In genomic region chr1:93667642-93668041, GRCh38 we compare ENCODE assay signal across 26 cellular contexts. TPM values are rescaled to one million over a fixed set of nuclear protein-coding genes. Genes with fewer than 3 reads are reported as not detected.
DNase-seq lines count a peak whose midpoint lies in the region; ATAC-seq and TF ChIP-seq lines count a peak whose summit lies in the region.
"Had no signal": no experiment of that assay in that cellular context is flagged by ENCODE, and none has a peak within 500 bp of the region (broad histone marks: within the 10 kb centered on the region; RNA-seq: fewer than 3 reads in every experiment).

No MANE protein-coding gene starts in this region.

- H2AFZ ChIP-seq in SK-N-SH (ENCODE audit: low read depth) = no peak overlapping the region

- DNase-seq in SK-N-SH (no peak), mesendoderm (peak; percentile 98), SK-N-DZ (ENCODE audit: low spot score) (no peak), foreskin melanocyte (no peak), midbrain (lab: John Stamatoyannopoulos, UW) (no peak)
- DNase-seq in stimulated activated naive B cell treated with anti-CD40 and anti-IgM and Interleukin-4, amounts not matched to agents 10 μg/mL and 1 μg/mL and 100 μg/mL, for 72 hours = no peak
- DNase-seq: 8988T; activated CD4-positive, alpha-beta T cell treated with anti-CD3 and anti-CD28 coated beads, Interleukin-2, amount 50 U/mL, for 4 hours; activated naive CD8-positive, alpha-beta T cell treated with anti-CD3 and anti-CD28 coated beads for 36 hours; COR-L47; DND-41; effector CD4-positive, alpha-beta T cell; left cardiac atrium; MG63; NCI-H1436 treated with DMSO at 0.1 percent for 48 hours; NCI-H524 treated with DMSO at 0.1 percent for 48 hours; SHP77; small intestine; stimulated activated CD4-positive, alpha-beta T cell treated with anti-CD3 and anti-CD28 coated beads, Interleukin-4, amount 100 ng/mL, for 24 hours; transverse colon had no signal

- H3K4me3 Mint-ChIP-seq in stimulated activated naive B cell treated with anti-CD40 and anti-IgM and Interleukin-4, amounts not matched to agents 10 μg/mL and 1 μg/mL and 100 μg/mL, for 72 hours = no peak overlapping the region
- H3K4me3 Mint-ChIP-seq: activated naive CD8-positive, alpha-beta T cell treated with anti-CD3 and anti-CD28 coated beads for 36 hours; stimulated activated naive CD8-positive, alpha-beta T cell treated with anti-CD3 and anti-CD28 coated beads, Interleukin-15, Interleukin-2, amounts not matched to agents 100 ng/mL and 50 ng/mL, for 24 hours; T-helper 1 cell treated with Interleukin-12 subunit alpha and Interleukin-12 subunit beta and Interleukin-4 antibody, amounts not matched to agents 30 μg/mL and 1 μg/mL, for 36 hours had no signal

- H3K9ac ChIP-seq in SK-N-SH (no peak overlapping the region), mesendoderm (ENCODE audit: low read length) (peak overlapping the region; percentile 15)

- peaks cover 91% of the 10 kb centered on the region for H3K79me2 ChIP-seq in SK-N-SH (ENCODE audit: insufficient read depth)
- H3K79me2 ChIP-seq in mesendoderm (ENCODE audit: control insufficient read depth, insufficient read depth, low read length) = peaks cover 46% of the 10 kb centered on the region

- POLR2A ChIA-PET in SK-N-SH (lab: Yijun Ruan, JAX) = no interaction called here

- peaks cover 81% of the 10 kb centered on the region for H4K20me1 ChIP-seq in SK-N-SH (ENCODE audit: insufficient read depth)

- no peak overlapping the region for H3K4me2 ChIP-seq in SK-N-SH
- no peak overlapping the region for H3K4me2 ChIP-seq in mesendoderm (ENCODE audit: low read length)

- TF ChIP-seq RAD21 in SK-N-SH (IDR thresholded peaks at IDR 0.05; ENCODE audit: low read length) = no peak

- 96% methylated on average over 4 of the region's 4 CpGs for WGBS in SK-N-SH (ENCODE audit: low lambda C conversion rate)
- no CpG with 5 or more reads among the region's 4 CpGs for WGBS in mesendoderm (ENCODE audit: extremely low coverage, insufficient coverage, low lambda C conversion rate)

- H3K4me3 ChIP-seq in SK-N-SH (ENCODE audit: low read depth in 2 of 2, low read length in 1 of 2) (no peak overlapping the region), mesendoderm (ENCODE audit: low read length) (no peak overlapping the region)
- H3K4me3 ChIP-seq: HAP-1, MG63, prostate gland, transverse colon had no signal

- H4K8ac ChIP-seq in mesendoderm (ENCODE audit: low read depth, low read length) = no peak overlapping the region

- H3K36me3 Mint-ChIP-seq in stimulated activated naive B cell treated with anti-CD40 and anti-IgM and Interleukin-4, amounts not matched to agents 10 μg/mL and 1 μg/mL and 100 μg/mL, for 72 hours = peaks cover 60 to 82% of the 10 kb centered on the region in 2 donors
- H3K36me3 Mint-ChIP-seq: activated naive CD8-positive, alpha-beta T cell treated with anti-CD3 and anti-CD28 coated beads for 36 hours had no signal

- no peak overlapping the region for H2AK5ac ChIP-seq in mesendoderm (ENCODE audit: low read length)

- H3K36me3 ChIP-seq in SK-N-SH (replicated peaks in 1 of 2; ENCODE audit: control insufficient read depth in 1 of 2, insufficient read depth in 2 of 2, low read length in 1 of 2) = peaks cover 16 to 58% of the 10 kb centered on the region in 2 experiments
- peaks cover 4% of the 10 kb centered on the region for H3K36me3 ChIP-seq in mesendoderm (ENCODE audit: control insufficient read depth, insufficient read depth, low read length)
- H3K36me3 ChIP-seq: HAP-1, prostate gland, transverse colon had no signal

- peaks cover 23% of the 10 kb centered on the region for H3K79me1 ChIP-seq in mesendoderm (ENCODE audit: low read length)

- no peak overlapping the region for H3K23ac ChIP-seq in mesendoderm (ENCODE audit: low read length)

- H2BK120ac ChIP-seq in mesendoderm (ENCODE audit: low read depth, low read length) = no peak overlapping the region

- H3K27ac Mint-ChIP-seq in stimulated activated naive B cell treated with anti-CD40 and anti-IgM and Interleukin-4, amounts not matched to agents 10 μg/mL and 1 μg/mL and 100 μg/mL, for 72 hours = peak overlapping the region; percentile 42
- H3K27ac Mint-ChIP-seq: activated naive CD8-positive, alpha-beta T cell treated with anti-CD3 and anti-CD28 coated beads for 36 hours; stimulated activated naive CD8-positive, alpha-beta T cell treated with anti-CD3 and anti-CD28 coated beads, Interleukin-15, Interleukin-2, amounts not matched to agents 100 ng/mL and 50 ng/mL, for 24 hours; T-helper 1 cell treated with Interleukin-12 subunit alpha and Interleukin-12 subunit beta and Interleukin-4 antibody, amounts not matched to agents 30 μg/mL and 1 μg/mL, for 36 hours had no signal

- no peaks in the 10 kb centered on the region for H3K27me3 ChIP-seq in SK-N-SH (ENCODE audit: insufficient read depth)
- no peaks in the 10 kb centered on the region for H3K27me3 ChIP-seq in mesendoderm (ENCODE audit: insufficient read depth, low read length, poor library complexity)
- H3K27me3 ChIP-seq: MG63, transverse colon had no signal

- H2BK15ac ChIP-seq in mesendoderm (replicated peaks; ENCODE audit: low read depth) = no peak overlapping the region

- no peaks in the 10 kb centered on the region for H3K9me3 Mint-ChIP-seq in stimulated activated naive B cell treated with anti-CD40 and anti-IgM and Interleukin-4, amounts not matched to agents 10 μg/mL and 1 μg/mL and 100 μg/mL, for 72 hours
- H3K9me3 Mint-ChIP-seq: activated naive CD8-positive, alpha-beta T cell treated with anti-CD3 and anti-CD28 coated beads for 36 hours; stimulated activated naive CD8-positive, alpha-beta T cell treated with anti-CD3 and anti-CD28 coated beads, Interleukin-15, Interleukin-2, amounts not matched to agents 100 ng/mL and 50 ng/mL, for 24 hours; T-helper 1 cell treated with Interleukin-12 subunit alpha and Interleukin-12 subunit beta and Interleukin-4 antibody, amounts not matched to agents 30 μg/mL and 1 μg/mL, for 36 hours had no signal

- no peaks in the 10 kb centered on the region for H3K27me3 Mint-ChIP-seq in stimulated activated naive B cell treated with anti-CD40 and anti-IgM and Interleukin-4, amounts not matched to agents 10 μg/mL and 1 μg/mL and 100 μg/mL, for 72 hours
- H3K27me3 Mint-ChIP-seq: activated naive CD8-positive, alpha-beta T cell treated with anti-CD3 and anti-CD28 coated beads for 36 hours; stimulated activated naive CD8-positive, alpha-beta T cell treated with anti-CD3 and anti-CD28 coated beads, Interleukin-15, Interleukin-2, amounts not matched to agents 100 ng/mL and 50 ng/mL, for 24 hours had no signal

- no peak for ATAC-seq in SK-N-SH treated with all-trans-retinoic acid at 6 μM for 48 hours
- ATAC-seq in stimulated activated naive B cell treated with anti-CD40 and anti-IgM and Interleukin-4, amounts not matched to agents 10 μg/mL and 1 μg/mL and 100 μg/mL, for 72 hours (replicated peaks) = no peak
- ATAC-seq: left cardiac atrium had no signal

- H3K4ac ChIP-seq in mesendoderm (ENCODE audit: low read depth, low read length) = peak overlapping the region; percentile 2

- TF ChIP-seq CTCF in SK-N-SH (IDR thresholded peaks at IDR 0.05) = no peak
- no peak for TF ChIP-seq CTCF in VCaP (conservative IDR thresholded peaks at IDR 0.05)

- no peaks in the 10 kb centered on the region for H3K9me3 ChIP-seq in SK-N-SH
- H3K9me3 ChIP-seq: HAP-1, MG63, prostate gland, transverse colon had no signal

- H3K9me2 ChIP-seq in SK-N-SH = no peaks in the 10 kb centered on the region

- H3K18ac ChIP-seq in mesendoderm (ENCODE audit: low read length) = peak overlapping the region; percentile 78

- H3K4me1 ChIP-seq in SK-N-SH (ENCODE audit: control insufficient read depth in 1 of 2, insufficient read depth in 2 of 2, low read depth in 1 of 2, low read length in 1 of 2) = peaks cover 74 to 81% of the 10 kb centered on the region in 2 experiments
- peaks cover 40% of the 10 kb centered on the region for H3K4me1 ChIP-seq in mesendoderm (ENCODE audit: control insufficient read depth, low read depth, low read length)
- H3K4me1 ChIP-seq: HAP-1 had no signal

- H3K4me1 Mint-ChIP-seq in stimulated activated naive B cell treated with anti-CD40 and anti-IgM and Interleukin-4, amounts not matched to agents 10 μg/mL and 1 μg/mL and 100 μg/mL, for 72 hours = peaks cover 23 to 42% of the 10 kb centered on the region in 2 donors
- H3K4me1 Mint-ChIP-seq: activated naive CD8-positive, alpha-beta T cell treated with anti-CD3 and anti-CD28 coated beads for 36 hours had no signal

- no peak overlapping the region for H4K5ac ChIP-seq in mesendoderm (ENCODE audit: low read length)

- CTCF ChIA-PET in SK-N-SH (lab: Yijun Ruan, JAX) = interaction anchor here (0.9 to 9.3 kb wide), 7 partner anchors 10 to 179 kb away, joined by 3 to 56 read pairs (median 5); partner anchors contain the start of gene BCAR3

- H3K27ac ChIP-seq in SK-N-SH (ENCODE audit: low read depth in 2 of 2, low read length in 1 of 2) (peak overlapping the region; percentile 74 to 94), VCaP (peak overlapping the region; percentile 15; the same call in 1 of the 2 replicates), mesendoderm (ENCODE audit: low read depth, low read length) (peak overlapping the region; percentile 59)

- no peak for TF ChIP-seq EP300 in SK-N-SH (IDR thresholded peaks at IDR 0.05; ENCODE audit: borderline replicate concordance in 1 of 2, low read depth in 1 of 2, low read length in 1 of 2)

- peak overlapping the region; percentile 55 for H2BK5ac ChIP-seq in mesendoderm (ENCODE audit: low read length)

- H3F3A ChIP-seq in SK-N-SH (replicated peaks; ENCODE audit: insufficient read depth) = peaks cover 96% of the 10 kb centered on the region

- H3K56ac ChIP-seq in mesendoderm (ENCODE audit: low read length) = peak overlapping the region; percentile 77

TF ChIP-seq in SK-N-SH, 30 proteins besides CTCF, POLR2A, EP300 and RAD21 (continues in another document):
- TF ChIP-seq SMC3 (IDR thresholded peaks at IDR 0.05; ENCODE audit: low read depth, low read length) (no peak), JUND (IDR thresholded peaks at IDR 0.05) (no peak), GABPA (IDR thresholded peaks at IDR 0.05; ENCODE audit: low read depth) (no peak), MEF2A (IDR thresholded peaks at IDR 0.05; ENCODE audit: borderline replicate concordance, low read depth) (no peak), RCOR1 (IDR thresholded peaks at IDR 0.05; ENCODE audit: low read length) (no peak)

TF ChIP-seq in SK-N-SH treated with all-trans-retinoic acid at 6 μM for 48 hours, 23 proteins besides CTCF, POLR2A, EP300 and RAD21 (continues in another document):
- no peak for TF ChIP-seq ZFP30 (CRISPR knock-in tag; IDR thresholded peaks at IDR 0.05)
- no peak for TF ChIP-seq BACH2 (CRISPR knock-in tag; IDR thresholded peaks at IDR 0.05; ENCODE audit: borderline replicate concordance)

RNA-seq across cellular contexts. Expression of gene BCAR3, which starts 14.0 kb away (rescaled TPM):
- polyA plus RNA-seq in SK-N-SH (2012; rRNA removed) = 49.2 and 58.4 TPM in 2 replicates
- polyA plus RNA-seq in SK-N-SH (2012; cell fraction: cytosol; rRNA removed) = 40.2 and 48.4 TPM in 2 replicates
- 59.5 and 69.2 TPM in 2 replicates for polyA plus RNA-seq in SK-N-SH (2012; cell fraction: nucleus; rRNA removed)
- polyA plus RNA-seq in mesendoderm (2013, experiment 1 of 2) = 23.5 TPM
- polyA plus RNA-seq in mesendoderm (2013, experiment 2 of 2) = 23.0 TPM
- 0.77 and 1.7 TPM in 2 replicates for polyA plus RNA-seq in SK-N-DZ (2014; cell fraction: cytosol; rRNA removed)
- 1.3 and 1.6 TPM in 2 replicates for polyA plus RNA-seq in SK-N-DZ (2014; cell fraction: nucleus; rRNA removed)

Comparison
In these comparisons a context has a peak if more than half of its experiments do, and no peak if none do; other contexts are left out.
1. H3K27ac ChIP-seq: peak in every context shown above with its lines; median percentile 84 in SK-N-SH; 59 in mesendoderm; 15 in VCaP.